8 cellular contexts compared by ENCODE assay signal in the genomic region with DNA sequence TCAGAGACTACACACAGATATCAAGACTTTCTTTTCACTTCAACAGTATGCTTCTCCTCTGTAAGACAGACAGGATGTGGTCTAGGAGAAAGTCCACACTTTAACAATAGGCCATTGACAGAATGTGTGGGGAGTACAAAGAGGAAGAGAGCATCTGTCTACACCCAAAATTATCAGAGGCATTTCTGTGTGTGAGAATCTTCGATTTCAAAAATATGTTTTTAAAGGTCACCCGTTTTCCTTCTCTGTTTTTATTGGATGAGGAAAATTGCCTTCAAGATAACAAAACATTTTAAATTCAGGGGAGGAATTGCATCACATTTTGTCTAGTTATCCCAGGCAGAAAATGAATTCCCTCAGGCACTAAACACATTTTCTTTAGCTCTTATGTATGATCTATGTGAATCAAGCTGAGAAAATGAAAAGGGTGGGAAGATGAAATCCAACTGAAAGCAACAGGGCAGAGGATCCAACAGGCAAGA. TPM values are rescaled to one million over a fixed set of nuclear protein-coding genes. Genes with fewer than 3 reads are reported as not detected.
DNase-seq lines count a peak whose midpoint lies in the region; ATAC-seq, FAIRE-seq and TF ChIP-seq lines count a peak whose summit lies in the region.

No MANE protein-coding gene starts in this region.

- intact Hi-C loops in right lobe of liver (cut with DNase I): no loop called here

- peak; percentile 99 for ATAC-seq in GM21825 (IDR thresholded peaks at IDR 0.05; ENCODE audit: unreplicated experiment)
- no peak for ATAC-seq in right lobe of liver
- no peak for ATAC-seq in activated CD8-positive, alpha-beta T cell treated with anti-CD3 and anti-CD28 coated beads, Interleukin-2, amount 10 ng/mL, durations not matched to agents 7 days and 5 days

- POLR2A ChIA-PET in activated CD8-positive, alpha-beta T cell treated with anti-CD3 and anti-CD28 coated beads, Interleukin-2, amount 10 ng/mL, durations not matched to agents 7 days and 5 days (lab: Charles Lee): no interaction called here

- H3K36me3 ChIP-seq in right lobe of liver: no peaks in the 10 kb centered on the region

- no peak overlapping the region for H3K27ac ChIP-seq in right lobe of liver

- peaks cover 0 to 15% (median 4%) of the 10 kb centered on the region in 4 donors for H3K4me1 ChIP-seq in right lobe of liver

- H3K9me3 ChIP-seq in right lobe of liver: no peaks in the 10 kb centered on the region

- H3K36me3 Mint-ChIP-seq in glutamatergic neuron (ENCODE audit: unreplicated experiment): no peaks in the 10 kb centered on the region
- H3K36me3 Mint-ChIP-seq in activated CD8-positive, alpha-beta T cell treated with anti-CD3 and anti-CD28 coated beads, Interleukin-2, amount 10 ng/mL, durations not matched to agents 7 days and 5 days (ENCODE audit: low read depth): no peaks in the 10 kb centered on the region

- no peak for TF ChIP-seq CTCF in NB4 (IDR thresholded peaks at IDR 0.05; ENCODE audit: low read depth, low read length)
- no peak for TF ChIP-seq CTCF in glutamatergic neuron (IDR thresholded peaks at IDR 0.05; ENCODE audit: partially characterized antibody, unreplicated experiment)
- TF ChIP-seq CTCF in right lobe of liver (IDR thresholded peaks at IDR 0.05): no peak

- FAIRE-seq in GM12891 (lab: Jason Lieb, UNC): peak; percentile 91

- H3K27me3 ChIP-seq in right lobe of liver: no peaks in the 10 kb centered on the region

- WGBS in right lobe of liver (ENCODE audit: insufficient coverage, low coverage, low lambda C conversion rate, missing lambda C conversion rate): 55% methylated on average over 2 of the region's 2 CpGs

- CTCF ChIA-PET in activated CD8-positive, alpha-beta T cell treated with anti-CD3 and anti-CD28 coated beads, Interleukin-2, amount 10 ng/mL, durations not matched to agents 7 days and 5 days (lab: Charles Lee): no interaction called here

- peak overlapping the region; percentile 24 for H3K27ac Mint-ChIP-seq in glutamatergic neuron (ENCODE audit: unreplicated experiment)
- H3K27ac Mint-ChIP-seq in activated CD8-positive, alpha-beta T cell treated with anti-CD3 and anti-CD28 coated beads, Interleukin-2, amount 10 ng/mL, durations not matched to agents 7 days and 5 days: no peak overlapping the region

- H3K4me3 Mint-ChIP-seq in glutamatergic neuron (ENCODE audit: unreplicated experiment): no peak overlapping the region
- H3K4me3 Mint-ChIP-seq in activated CD8-positive, alpha-beta T cell treated with anti-CD3 and anti-CD28 coated beads, Interleukin-2, amount 10 ng/mL, durations not matched to agents 7 days and 5 days: no peak overlapping the region

- TF ChIP-seq POLR2A in GM12891 (IDR thresholded peaks at IDR 0.05; ENCODE audit: low read depth, low read length) (no peak), NB4 (IDR thresholded peaks at IDR 0.05; ENCODE audit: extremely low read depth, insufficient read length) (no peak), right lobe of liver (IDR thresholded peaks at IDR 0.05) (no peak)

- H3K4me1 Mint-ChIP-seq in glutamatergic neuron (ENCODE audit: low read depth, unreplicated experiment): peaks cover 10% of the 10 kb centered on the region
- H3K4me1 Mint-ChIP-seq in activated CD8-positive, alpha-beta T cell treated with anti-CD3 and anti-CD28 coated beads, Interleukin-2, amount 10 ng/mL, durations not matched to agents 7 days and 5 days (ENCODE audit: low read depth): no peaks in the 10 kb centered on the region

- no peaks in the 10 kb centered on the region for H3K27me3 Mint-ChIP-seq in glutamatergic neuron (ENCODE audit: unreplicated experiment)
- no peaks in the 10 kb centered on the region for H3K27me3 Mint-ChIP-seq in activated CD8-positive, alpha-beta T cell treated with anti-CD3 and anti-CD28 coated beads, Interleukin-2, amount 10 ng/mL, durations not matched to agents 7 days and 5 days (ENCODE audit: low read depth)

- no peak overlapping the region for H3K4me3 ChIP-seq in NB4 (ENCODE audit: low read depth, low read length)
- no peak overlapping the region for H3K4me3 ChIP-seq in right lobe of liver

- DNase-seq in GM12891 (ENCODE audit: insufficient read length, low spot score): peak; percentile 10
- DNase-seq in NB4 (ENCODE audit: low read depth): peak; percentile 16
- DNase-seq in glutamatergic neuron: no peak
- no peak for DNase-seq in T-helper 9 cell
- no peak for DNase-seq in right lobe of liver
- DNase-seq in activated CD8-positive, alpha-beta T cell treated with anti-CD3 and anti-CD28 coated beads, Interleukin-2, amount 10 ng/mL, durations not matched to agents 7 days and 5 days: no peak
- no peak for DNase-seq in activated T-cell treated with anti-CD3 and anti-CD28 coated beads, Interleukin-2, amount 50 U/mL, for 48 hours

- no peaks in the 10 kb centered on the region for H3K9me3 Mint-ChIP-seq in glutamatergic neuron (ENCODE audit: unreplicated experiment)
- no peaks in the 10 kb centered on the region for H3K9me3 Mint-ChIP-seq in activated CD8-positive, alpha-beta T cell treated with anti-CD3 and anti-CD28 coated beads, Interleukin-2, amount 10 ng/mL, durations not matched to agents 7 days and 5 days (ENCODE audit: insufficient read depth)

TF ChIP-seq in GM12891, 5 proteins besides CTCF, POLR2A, EP300 and RAD21:
- no peak for TF ChIP-seq POU2F2 (IDR thresholded peaks at IDR 0.05; ENCODE audit: low read depth, low read length)
- TF ChIP-seq TAF1 (IDR thresholded peaks at IDR 0.05; ENCODE audit: low read depth, low read length): no peak
- peak; percentile 86 for TF ChIP-seq SPI1 (IDR thresholded peaks at IDR 0.05; ENCODE audit: low read depth, low read length)
- no peak for TF ChIP-seq PAX5 (IDR thresholded peaks at IDR 0.05; ENCODE audit: insufficient read depth, low read length, severe bottlenecking)
TF ChIP-seq in GM12891: peak in this region for 1.

RNA-seq across cellular contexts. Expression of a gene that starts 16.4 kb away (rescaled TPM):
- polyA plus RNA-seq in GM12891 (2012; ENCODE audit: low read depth, missing spikeins): 0.04 TPM
- 13.6 TPM for total RNA-seq in glutamatergic neuron (ENCODE audit: unreplicated experiment)
- 1 to 10 TPM in 3 of 6 experiments, under 1 TPM in 3; 0.22 to 3.2 (median 1.2) TPM for total RNA-seq in right lobe of liver
- not detected for total RNA-seq in activated CD8-positive, alpha-beta T cell treated with anti-CD3 and anti-CD28 coated beads, Interleukin-2, amount 10 ng/mL, durations not matched to agents 7 days and 5 days

Comparison
In these comparisons a context has a peak if more than half of its experiments do, and no peak if none do; other contexts are left out.
1. DNase-seq: peak in GM12891 (single experiment) and NB4 (single experiment); none in glutamatergic neuron (single experiment), T-helper 9 cell (single experiment), right lobe of liver (0 of 3), activated CD8-positive, alpha-beta T cell treated with anti-CD3 and anti-CD28 coated beads, Interleukin-2, amount 10 ng/mL, durations not matched to agents 7 days and 5 days (single experiment) and activated T-cell treated with anti-CD3 and anti-CD28 coated beads, Interleukin-2, amount 50 U/mL, for 48 hours (0 of 2).